In the genomic region with DNA sequence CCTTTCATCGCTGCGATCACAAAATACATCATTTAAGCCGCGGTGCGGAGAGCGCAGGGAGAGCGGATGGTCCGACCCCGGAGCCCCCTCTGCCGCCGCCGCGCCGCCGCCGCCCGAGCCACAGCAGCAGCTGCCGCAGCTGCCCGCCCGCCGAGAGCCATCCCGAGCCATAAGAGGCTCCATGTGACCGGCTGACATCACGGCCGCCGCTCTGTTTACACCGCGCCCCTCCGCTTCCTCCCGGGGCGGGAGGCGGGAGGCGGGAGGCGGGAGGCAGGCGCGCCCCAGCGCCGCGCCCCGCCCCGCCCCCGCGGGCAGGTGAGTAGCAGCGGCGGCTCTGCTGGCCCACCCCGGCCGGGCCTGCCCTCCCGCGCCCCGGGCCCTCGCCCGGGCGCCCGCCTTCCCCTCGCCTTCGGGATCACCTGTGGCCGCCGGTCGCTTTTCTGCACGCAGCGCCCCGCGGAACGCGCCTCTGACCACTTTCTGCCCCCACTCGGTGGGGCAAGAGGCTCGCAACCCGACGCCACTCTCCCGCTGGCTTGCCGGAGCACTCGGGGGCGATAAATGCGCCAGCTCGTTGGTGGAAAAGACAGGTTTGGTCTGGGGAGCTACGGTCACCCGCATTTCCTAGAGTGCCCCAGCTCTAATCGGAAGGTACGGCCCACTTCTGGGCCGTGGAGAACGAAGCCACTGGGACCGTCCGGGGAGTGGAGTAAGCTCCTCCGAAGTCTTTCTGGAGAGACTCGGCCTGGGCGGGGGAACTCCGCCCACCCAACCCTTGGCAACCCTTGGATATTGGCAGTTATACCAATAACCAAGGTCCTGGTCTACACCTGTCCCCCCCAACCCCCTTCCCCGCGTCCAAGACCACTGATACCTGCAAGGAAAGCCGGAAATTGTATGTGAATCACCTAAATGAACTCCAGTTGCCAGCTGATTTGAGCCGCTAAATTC, we compare ENCODE assay signal across 1 cellular context.
TF ChIP-seq lines count a peak whose summit lies in the region.

No MANE protein-coding gene starts in this region.

TF ChIP-seq in GM12878, 131 proteins besides CTCF, POLR2A, EP300 and RAD21 (continued from another document):
- TF ChIP-seq, protein P1, sequence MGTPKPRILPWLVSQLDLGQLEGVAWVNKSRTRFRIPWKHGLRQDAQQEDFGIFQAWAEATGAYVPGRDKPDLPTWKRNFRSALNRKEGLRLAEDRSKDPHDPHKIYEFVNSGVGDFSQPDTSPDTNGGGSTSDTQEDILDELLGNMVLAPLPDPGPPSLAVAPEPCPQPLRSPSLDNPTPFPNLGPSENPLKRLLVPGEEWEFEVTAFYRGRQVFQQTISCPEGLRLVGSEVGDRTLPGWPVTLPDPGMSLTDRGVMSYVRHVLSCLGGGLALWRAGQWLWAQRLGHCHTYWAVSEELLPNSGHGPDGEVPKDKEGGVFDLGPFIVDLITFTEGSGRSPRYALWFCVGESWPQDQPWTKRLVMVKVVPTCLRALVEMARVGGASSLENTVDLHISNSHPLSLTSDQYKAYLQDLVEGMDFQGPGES (IDR thresholded peaks at IDR 0.05) = no peak
- TF ChIP-seq MEF2A (IDR thresholded peaks at IDR 0.05; ENCODE audit: insufficient read depth, low read depth, low read length) = no peak
- no peak for TF ChIP-seq ZNF274 (IDR thresholded peaks at IDR 0.05; ENCODE audit: insufficient read depth, insufficient read length)
- TF ChIP-seq POLR2AphosphoS5 (IDR thresholded peaks at IDR 0.05; ENCODE audit: low read length) = peak; percentile 53
- TF ChIP-seq, protein P2, sequence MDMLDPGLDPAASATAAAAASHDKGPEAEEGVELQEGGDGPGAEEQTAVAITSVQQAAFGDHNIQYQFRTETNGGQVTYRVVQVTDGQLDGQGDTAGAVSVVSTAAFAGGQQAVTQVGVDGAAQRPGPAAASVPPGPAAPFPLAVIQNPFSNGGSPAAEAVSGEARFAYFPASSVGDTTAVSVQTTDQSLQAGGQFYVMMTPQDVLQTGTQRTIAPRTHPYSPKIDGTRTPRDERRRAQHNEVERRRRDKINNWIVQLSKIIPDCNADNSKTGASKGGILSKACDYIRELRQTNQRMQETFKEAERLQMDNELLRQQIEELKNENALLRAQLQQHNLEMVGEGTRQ (IDR thresholded peaks at IDR 0.05; ENCODE audit: borderline replicate concordance, low read depth, low read length) = peak; percentile 63
- TF ChIP-seq SP1 (IDR thresholded peaks at IDR 0.05; ENCODE audit: low read depth, low read length) = no peak
- TF ChIP-seq TCF3 (IDR thresholded peaks at IDR 0.05; ENCODE audit: borderline replicate concordance, insufficient read depth, low read depth, low read length) = peak; percentile 48; the same call in 1 of the 2 replicates
- no peak for TF ChIP-seq ZSCAN29 (IDR thresholded peaks at IDR 0.05)
- TF ChIP-seq ZNF217 (IDR thresholded peaks at IDR 0.05) = peak; percentile 70; the same call in 1 of the 2 replicates
- 0 out of 2 replicates have a peak, but pooled peaks have one; percentile 8 for TF ChIP-seq SIN3A (IDR thresholded peaks at IDR 0.05; ENCODE audit: low read depth, low read length)
- peak in 1 of 2 experiments; percentile 38; a peak in 1 of 3 replicates for TF ChIP-seq EGR1 (IDR thresholded peaks at IDR 0.05; ENCODE audit: borderline replicate concordance in 1 of 2, low read depth in 2 of 2, low read length in 2 of 2)
- 0 out of 2 replicates have a peak, but pooled peaks have one; percentile 17 for TF ChIP-seq CREM (IDR thresholded peaks at IDR 0.05; ENCODE audit: low read depth)
- TF ChIP-seq, protein P3, sequence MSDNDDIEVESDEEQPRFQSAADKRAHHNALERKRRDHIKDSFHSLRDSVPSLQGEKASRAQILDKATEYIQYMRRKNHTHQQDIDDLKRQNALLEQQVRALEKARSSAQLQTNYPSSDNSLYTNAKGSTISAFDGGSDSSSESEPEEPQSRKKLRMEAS (IDR thresholded peaks at IDR 0.05; ENCODE audit: low read depth, low read length) = peak; percentile 86
- no peak for TF ChIP-seq WRNIP1 (IDR thresholded peaks at IDR 0.05; ENCODE audit: borderline replicate concordance, low read depth, low read length)
- TF ChIP-seq GABPA (IDR thresholded peaks at IDR 0.05; ENCODE audit: low read depth) = no peak
- TF ChIP-seq TCF7 (IDR thresholded peaks at IDR 0.05; ENCODE audit: borderline replicate concordance) = no peak
- TF ChIP-seq, protein P4, sequence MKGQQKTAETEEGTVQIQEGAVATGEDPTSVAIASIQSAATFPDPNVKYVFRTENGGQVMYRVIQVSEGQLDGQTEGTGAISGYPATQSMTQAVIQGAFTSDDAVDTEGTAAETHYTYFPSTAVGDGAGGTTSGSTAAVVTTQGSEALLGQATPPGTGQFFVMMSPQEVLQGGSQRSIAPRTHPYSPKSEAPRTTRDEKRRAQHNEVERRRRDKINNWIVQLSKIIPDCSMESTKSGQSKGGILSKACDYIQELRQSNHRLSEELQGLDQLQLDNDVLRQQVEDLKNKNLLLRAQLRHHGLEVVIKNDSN (IDR thresholded peaks at IDR 0.05; ENCODE audit: borderline replicate concordance, extremely low read length, insufficient read depth, low read depth, low read length) = peak; percentile 85
- TF ChIP-seq RUNX3 (IDR thresholded peaks at IDR 0.05; ENCODE audit: low read length) = no peak
- no peak for TF ChIP-seq FOS (IDR thresholded peaks at IDR 0.05; ENCODE audit: borderline replicate concordance, extremely low read depth, insufficient read length)
- peak; percentile 63; the same call in 1 of the 2 replicates for TF ChIP-seq TCF12 (IDR thresholded peaks at IDR 0.05; ENCODE audit: low read depth, low read length)
- peak in 1 of 2 experiments; percentile 25; a peak in 1 of 4 replicates for TF ChIP-seq IKZF2 (IDR thresholded peaks at IDR 0.05)
- no peak for TF ChIP-seq ZBED1 (IDR thresholded peaks at IDR 0.05; ENCODE audit: borderline replicate concordance)
- TF ChIP-seq ZNF384 (IDR thresholded peaks at IDR 0.05; ENCODE audit: borderline replicate concordance, low read depth, low read length) = no peak
- TF ChIP-seq NR2F1 (conservative IDR thresholded peaks at IDR 0.05) = peak; percentile 49; the same call in 1 of the 2 replicates
- TF ChIP-seq, protein P5, sequence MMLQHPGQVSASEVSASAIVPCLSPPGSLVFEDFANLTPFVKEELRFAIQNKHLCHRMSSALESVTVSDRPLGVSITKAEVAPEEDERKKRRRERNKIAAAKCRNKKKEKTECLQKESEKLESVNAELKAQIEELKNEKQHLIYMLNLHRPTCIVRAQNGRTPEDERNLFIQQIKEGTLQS (IDR thresholded peaks at IDR 0.05; ENCODE audit: borderline replicate concordance, extremely low read depth, low read depth, low read length) = 0 out of 2 replicates have a peak, but pooled peaks have one; percentile 26
- TF ChIP-seq, protein P6, sequence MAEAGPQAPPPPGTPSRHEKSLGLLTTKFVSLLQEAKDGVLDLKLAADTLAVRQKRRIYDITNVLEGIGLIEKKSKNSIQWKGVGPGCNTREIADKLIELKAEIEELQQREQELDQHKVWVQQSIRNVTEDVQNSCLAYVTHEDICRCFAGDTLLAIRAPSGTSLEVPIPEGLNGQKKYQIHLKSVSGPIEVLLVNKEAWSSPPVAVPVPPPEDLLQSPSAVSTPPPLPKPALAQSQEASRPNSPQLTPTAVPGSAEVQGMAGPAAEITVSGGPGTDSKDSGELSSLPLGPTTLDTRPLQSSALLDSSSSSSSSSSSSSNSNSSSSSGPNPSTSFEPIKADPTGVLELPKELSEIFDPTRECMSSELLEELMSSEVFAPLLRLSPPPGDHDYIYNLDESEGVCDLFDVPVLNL (IDR thresholded peaks at IDR 0.05; ENCODE audit: low read depth, low read length) = no peak
- TF ChIP-seq IKZF1 (conservative IDR thresholded peaks at IDR 0.05) = peak; percentile 73
- TF ChIP-seq BRCA1 (IDR thresholded peaks at IDR 0.05; ENCODE audit: low read depth, low read length) = no peak
- TF ChIP-seq, protein P7, sequence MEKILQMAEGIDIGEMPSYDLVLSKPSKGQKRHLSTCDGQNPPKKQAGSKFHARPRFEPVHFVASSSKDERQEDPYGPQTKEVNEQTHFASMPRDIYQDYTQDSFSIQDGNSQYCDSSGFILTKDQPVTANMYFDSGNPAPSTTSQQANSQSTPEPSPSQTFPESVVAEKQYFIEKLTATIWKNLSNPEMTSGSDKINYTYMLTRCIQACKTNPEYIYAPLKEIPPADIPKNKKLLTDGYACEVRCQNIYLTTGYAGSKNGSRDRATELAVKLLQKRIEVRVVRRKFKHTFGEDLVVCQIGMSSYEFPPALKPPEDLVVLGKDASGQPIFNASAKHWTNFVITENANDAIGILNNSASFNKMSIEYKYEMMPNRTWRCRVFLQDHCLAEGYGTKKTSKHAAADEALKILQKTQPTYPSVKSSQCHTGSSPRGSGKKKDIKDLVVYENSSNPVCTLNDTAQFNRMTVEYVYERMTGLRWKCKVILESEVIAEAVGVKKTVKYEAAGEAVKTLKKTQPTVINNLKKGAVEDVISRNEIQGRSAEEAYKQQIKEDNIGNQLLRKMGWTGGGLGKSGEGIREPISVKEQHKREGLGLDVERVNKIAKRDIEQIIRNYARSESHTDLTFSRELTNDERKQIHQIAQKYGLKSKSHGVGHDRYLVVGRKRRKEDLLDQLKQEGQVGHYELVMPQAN (conservative IDR thresholded peaks at IDR 0.05) = 0 out of 2 replicates have a peak, but pooled peaks have one; percentile 53
- peak; percentile 53; the same call in 1 of the 2 replicates for TF ChIP-seq DPF2 (IDR thresholded peaks at IDR 0.05)
- TF ChIP-seq SMARCA5 (IDR thresholded peaks at IDR 0.05) = peak; percentile 66; the same call in 1 of the 2 replicates
- TF ChIP-seq EED (IDR thresholded peaks at IDR 0.05; ENCODE audit: low read depth) = peak; percentile 35; the same call in 1 of the 2 replicates
- TF ChIP-seq IRF4 (IDR thresholded peaks at IDR 0.05; ENCODE audit: low read depth, low read length) = no peak
- no peak for TF ChIP-seq CBX5 (IDR thresholded peaks at IDR 0.05; ENCODE audit: low read depth)
- TF ChIP-seq, protein P8, sequence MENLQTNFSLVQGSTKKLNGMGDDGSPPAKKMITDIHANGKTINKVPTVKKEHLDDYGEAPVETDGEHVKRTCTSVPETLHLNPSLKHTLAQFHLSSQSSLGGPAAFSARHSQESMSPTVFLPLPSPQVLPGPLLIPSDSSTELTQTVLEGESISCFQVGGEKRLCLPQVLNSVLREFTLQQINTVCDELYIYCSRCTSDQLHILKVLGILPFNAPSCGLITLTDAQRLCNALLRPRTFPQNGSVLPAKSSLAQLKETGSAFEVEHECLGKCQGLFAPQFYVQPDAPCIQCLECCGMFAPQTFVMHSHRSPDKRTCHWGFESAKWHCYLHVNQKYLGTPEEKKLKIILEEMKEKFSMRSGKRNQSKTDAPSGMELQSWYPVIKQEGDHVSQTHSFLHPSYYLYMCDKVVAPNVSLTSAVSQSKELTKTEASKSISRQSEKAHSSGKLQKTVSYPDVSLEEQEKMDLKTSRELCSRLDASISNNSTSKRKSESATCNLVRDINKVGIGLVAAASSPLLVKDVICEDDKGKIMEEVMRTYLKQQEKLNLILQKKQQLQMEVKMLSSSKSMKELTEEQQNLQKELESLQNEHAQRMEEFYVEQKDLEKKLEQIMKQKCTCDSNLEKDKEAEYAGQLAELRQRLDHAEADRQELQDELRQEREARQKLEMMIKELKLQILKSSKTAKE (IDR thresholded peaks at IDR 0.05; ENCODE audit: low read depth, poor library complexity, severe bottlenecking) = no peak
